ENCODE assay signal across 1 cellular context in the genomic region with DNA sequence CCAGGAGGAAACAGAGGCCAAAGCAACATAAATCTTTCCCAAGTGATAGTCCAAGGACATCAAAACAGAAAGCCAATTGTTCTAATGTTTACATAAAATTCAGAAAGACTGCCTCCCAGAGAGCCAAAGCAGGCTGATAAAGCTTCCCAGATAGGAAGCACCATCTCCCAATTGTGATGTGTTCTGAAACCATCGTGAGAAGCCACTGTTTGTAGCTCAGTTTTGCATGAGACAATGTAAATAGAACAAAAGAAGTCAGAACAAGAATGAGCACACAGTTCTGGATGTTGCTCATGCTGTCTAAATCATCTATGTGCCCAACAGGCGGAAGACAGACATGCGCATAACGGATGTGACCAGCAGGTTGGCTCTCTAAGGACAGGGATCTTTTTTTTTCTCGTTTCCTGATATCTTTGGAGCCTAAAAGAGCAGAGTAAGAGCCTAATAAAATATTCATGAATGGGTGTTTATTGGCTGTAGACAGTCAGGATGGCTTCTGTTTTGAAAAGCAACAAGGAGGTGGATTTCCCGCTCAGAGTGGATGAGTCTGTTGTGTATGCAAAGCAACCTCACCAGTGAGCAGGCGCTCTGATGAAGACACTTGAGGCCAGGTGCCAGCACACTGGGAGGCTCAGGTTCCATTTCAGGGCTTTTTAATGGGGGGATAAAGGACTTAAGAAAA.
A peak's percentile ranks its signal among the peaks of the same experiment; 100 is the strongest.
TF ChIP-seq lines count a peak whose summit lies in the region.

No MANE protein-coding gene starts in this region.

TF ChIP-seq in HepG2, 621 proteins besides CTCF, POLR2A, EP300 and RAD21 (continued from another document and continues in another):
- TF ChIP-seq, protein P1, sequence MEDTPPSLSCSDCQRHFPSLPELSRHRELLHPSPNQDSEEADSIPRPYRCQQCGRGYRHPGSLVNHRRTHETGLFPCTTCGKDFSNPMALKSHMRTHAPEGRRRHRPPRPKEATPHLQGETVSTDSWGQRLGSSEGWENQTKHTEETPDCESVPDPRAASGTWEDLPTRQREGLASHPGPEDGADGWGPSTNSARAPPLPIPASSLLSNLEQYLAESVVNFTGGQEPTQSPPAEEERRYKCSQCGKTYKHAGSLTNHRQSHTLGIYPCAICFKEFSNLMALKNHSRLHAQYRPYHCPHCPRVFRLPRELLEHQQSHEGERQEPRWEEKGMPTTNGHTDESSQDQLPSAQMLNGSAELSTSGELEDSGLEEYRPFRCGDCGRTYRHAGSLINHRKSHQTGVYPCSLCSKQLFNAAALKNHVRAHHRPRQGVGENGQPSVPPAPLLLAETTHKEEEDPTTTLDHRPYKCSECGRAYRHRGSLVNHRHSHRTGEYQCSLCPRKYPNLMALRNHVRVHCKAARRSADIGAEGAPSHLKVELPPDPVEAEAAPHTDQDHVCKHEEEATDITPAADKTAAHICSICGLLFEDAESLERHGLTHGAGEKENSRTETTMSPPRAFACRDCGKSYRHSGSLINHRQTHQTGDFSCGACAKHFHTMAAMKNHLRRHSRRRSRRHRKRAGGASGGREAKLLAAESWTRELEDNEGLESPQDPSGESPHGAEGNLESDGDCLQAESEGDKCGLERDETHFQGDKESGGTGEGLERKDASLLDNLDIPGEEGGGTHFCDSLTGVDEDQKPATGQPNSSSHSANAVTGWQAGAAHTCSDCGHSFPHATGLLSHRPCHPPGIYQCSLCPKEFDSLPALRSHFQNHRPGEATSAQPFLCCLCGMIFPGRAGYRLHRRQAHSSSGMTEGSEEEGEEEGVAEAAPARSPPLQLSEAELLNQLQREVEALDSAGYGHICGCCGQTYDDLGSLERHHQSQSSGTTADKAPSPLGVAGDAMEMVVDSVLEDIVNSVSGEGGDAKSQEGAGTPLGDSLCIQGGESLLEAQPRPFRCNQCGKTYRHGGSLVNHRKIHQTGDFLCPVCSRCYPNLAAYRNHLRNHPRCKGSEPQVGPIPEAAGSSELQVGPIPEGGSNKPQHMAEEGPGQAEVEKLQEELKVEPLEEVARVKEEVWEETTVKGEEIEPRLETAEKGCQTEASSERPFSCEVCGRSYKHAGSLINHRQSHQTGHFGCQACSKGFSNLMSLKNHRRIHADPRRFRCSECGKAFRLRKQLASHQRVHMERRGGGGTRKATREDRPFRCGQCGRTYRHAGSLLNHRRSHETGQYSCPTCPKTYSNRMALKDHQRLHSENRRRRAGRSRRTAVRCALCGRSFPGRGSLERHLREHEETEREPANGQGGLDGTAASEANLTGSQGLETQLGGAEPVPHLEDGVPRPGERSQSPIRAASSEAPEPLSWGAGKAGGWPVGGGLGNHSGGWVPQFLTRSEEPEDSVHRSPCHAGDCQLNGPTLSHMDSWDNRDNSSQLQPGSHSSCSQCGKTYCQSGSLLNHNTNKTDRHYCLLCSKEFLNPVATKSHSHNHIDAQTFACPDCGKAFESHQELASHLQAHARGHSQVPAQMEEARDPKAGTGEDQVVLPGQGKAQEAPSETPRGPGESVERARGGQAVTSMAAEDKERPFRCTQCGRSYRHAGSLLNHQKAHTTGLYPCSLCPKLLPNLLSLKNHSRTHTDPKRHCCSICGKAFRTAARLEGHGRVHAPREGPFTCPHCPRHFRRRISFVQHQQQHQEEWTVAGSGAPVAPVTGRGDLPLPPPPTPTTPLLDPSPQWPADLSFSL (CRISPR knock-in tag; IDR thresholded peaks at IDR 0.05): no peak
- TF ChIP-seq, protein P2, sequence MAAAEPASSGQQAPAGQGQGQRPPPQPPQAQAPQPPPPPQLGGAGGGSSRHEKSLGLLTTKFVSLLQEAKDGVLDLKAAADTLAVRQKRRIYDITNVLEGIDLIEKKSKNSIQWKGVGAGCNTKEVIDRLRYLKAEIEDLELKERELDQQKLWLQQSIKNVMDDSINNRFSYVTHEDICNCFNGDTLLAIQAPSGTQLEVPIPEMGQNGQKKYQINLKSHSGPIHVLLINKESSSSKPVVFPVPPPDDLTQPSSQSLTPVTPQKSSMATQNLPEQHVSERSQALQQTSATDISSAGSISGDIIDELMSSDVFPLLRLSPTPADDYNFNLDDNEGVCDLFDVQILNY (CRISPR knock-in tag; conservative IDR thresholded peaks at IDR 0.05): no peak
- TF ChIP-seq MXD4 (CRISPR knock-in tag; IDR thresholded peaks at IDR 0.05): no peak
- TF ChIP-seq CREM (IDR thresholded peaks at IDR 0.05): peak; percentile 42; the same call in 1 of the 2 replicates
- TF ChIP-seq CREM (CRISPR knock-in tag; IDR thresholded peaks at IDR 0.05): no peak
- TF ChIP-seq SRF (IDR thresholded peaks at IDR 0.05; ENCODE audit: low read depth, low read length): no peak
- no peak for TF ChIP-seq ZNF34 (CRISPR knock-in tag; IDR thresholded peaks at IDR 0.05; ENCODE audit: borderline replicate concordance)
- TF ChIP-seq XRCC5 (optimal IDR thresholded peaks at IDR 0.05; ENCODE audit: low read length): no peak
- TF ChIP-seq, protein P3, sequence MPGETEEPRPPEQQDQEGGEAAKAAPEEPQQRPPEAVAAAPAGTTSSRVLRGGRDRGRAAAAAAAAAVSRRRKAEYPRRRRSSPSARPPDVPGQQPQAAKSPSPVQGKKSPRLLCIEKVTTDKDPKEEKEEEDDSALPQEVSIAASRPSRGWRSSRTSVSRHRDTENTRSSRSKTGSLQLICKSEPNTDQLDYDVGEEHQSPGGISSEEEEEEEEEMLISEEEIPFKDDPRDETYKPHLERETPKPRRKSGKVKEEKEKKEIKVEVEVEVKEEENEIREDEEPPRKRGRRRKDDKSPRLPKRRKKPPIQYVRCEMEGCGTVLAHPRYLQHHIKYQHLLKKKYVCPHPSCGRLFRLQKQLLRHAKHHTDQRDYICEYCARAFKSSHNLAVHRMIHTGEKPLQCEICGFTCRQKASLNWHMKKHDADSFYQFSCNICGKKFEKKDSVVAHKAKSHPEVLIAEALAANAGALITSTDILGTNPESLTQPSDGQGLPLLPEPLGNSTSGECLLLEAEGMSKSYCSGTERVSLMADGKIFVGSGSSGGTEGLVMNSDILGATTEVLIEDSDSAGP (CRISPR knock-in tag; IDR thresholded peaks at IDR 0.05; ENCODE audit: borderline replicate concordance): no peak
- peak; percentile 43; the same call in 1 of the 2 replicates for TF ChIP-seq SIX1 (CRISPR knock-in tag; IDR thresholded peaks at IDR 0.05; ENCODE audit: borderline replicate concordance)
- no peak for TF ChIP-seq ZFP41 (CRISPR knock-in tag; IDR thresholded peaks at IDR 0.05; ENCODE audit: borderline replicate concordance)
- no peak for TF ChIP-seq ZNF788 (CRISPR knock-in tag; IDR thresholded peaks at IDR 0.05; ENCODE audit: borderline replicate concordance)
- no peak for TF ChIP-seq CBX1 (IDR thresholded peaks at IDR 0.05; ENCODE audit: low read depth)
- TF ChIP-seq CENPT (CRISPR knock-in tag; IDR thresholded peaks at IDR 0.05; ENCODE audit: low read depth): no peak
- TF ChIP-seq GZF1 (CRISPR knock-in tag; IDR thresholded peaks at IDR 0.05): no peak
- TF ChIP-seq NFE2L1 (CRISPR knock-in tag; IDR thresholded peaks at IDR 0.05; ENCODE audit: borderline replicate concordance): no peak
- peak; percentile 59 for TF ChIP-seq FOXO1 (CRISPR knock-in tag; IDR thresholded peaks at IDR 0.05)
- TF ChIP-seq PRPF4 (IDR thresholded peaks at IDR 0.05; ENCODE audit: low read depth, low read length, poor library complexity, severe bottlenecking): no peak
- TF ChIP-seq, protein P4, sequence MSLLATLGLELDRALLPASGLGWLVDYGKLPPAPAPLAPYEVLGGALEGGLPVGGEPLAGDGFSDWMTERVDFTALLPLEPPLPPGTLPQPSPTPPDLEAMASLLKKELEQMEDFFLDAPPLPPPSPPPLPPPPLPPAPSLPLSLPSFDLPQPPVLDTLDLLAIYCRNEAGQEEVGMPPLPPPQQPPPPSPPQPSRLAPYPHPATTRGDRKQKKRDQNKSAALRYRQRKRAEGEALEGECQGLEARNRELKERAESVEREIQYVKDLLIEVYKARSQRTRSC (CRISPR knock-in tag; IDR thresholded peaks at IDR 0.05; ENCODE audit: low read depth): no peak
- no peak for TF ChIP-seq MTA3 (CRISPR knock-in tag; IDR thresholded peaks at IDR 0.05)
- TF ChIP-seq MTF1 (CRISPR knock-in tag; IDR thresholded peaks at IDR 0.05): no peak
- no peak for TF ChIP-seq TOPORS (CRISPR knock-in tag; IDR thresholded peaks at IDR 0.05)
- TF ChIP-seq, protein P5, sequence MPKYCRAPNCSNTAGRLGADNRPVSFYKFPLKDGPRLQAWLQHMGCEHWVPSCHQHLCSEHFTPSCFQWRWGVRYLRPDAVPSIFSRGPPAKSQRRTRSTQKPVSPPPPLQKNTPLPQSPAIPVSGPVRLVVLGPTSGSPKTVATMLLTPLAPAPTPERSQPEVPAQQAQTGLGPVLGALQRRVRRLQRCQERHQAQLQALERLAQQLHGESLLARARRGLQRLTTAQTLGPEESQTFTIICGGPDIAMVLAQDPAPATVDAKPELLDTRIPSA (CRISPR knock-in tag; IDR thresholded peaks at IDR 0.05; ENCODE audit: borderline replicate concordance): no peak
- no peak for TF ChIP-seq GABPA (IDR thresholded peaks at IDR 0.05; ENCODE audit: low read depth, low read length)
- TF ChIP-seq GABPA (CRISPR knock-in tag; IDR thresholded peaks at IDR 0.05; ENCODE audit: low read depth): peak; percentile 50
- no peak for TF ChIP-seq ZBTB20 (CRISPR knock-in tag; IDR thresholded peaks at IDR 0.05; ENCODE audit: borderline replicate concordance, low read depth)
- no peak for TF ChIP-seq ZNF136 (CRISPR knock-in tag; IDR thresholded peaks at IDR 0.05; ENCODE audit: low read depth)
- TF ChIP-seq ZNF589 (CRISPR knock-in tag; conservative IDR thresholded peaks at IDR 0.05): no peak
- no peak for TF ChIP-seq ZNF577 (CRISPR knock-in tag; IDR thresholded peaks at IDR 0.05; ENCODE audit: borderline replicate concordance, low read depth)
- TF ChIP-seq TCF7L2 (IDR thresholded peaks at IDR 0.05; ENCODE audit: low read depth, low read length): no peak
- no peak for TF ChIP-seq ZNF776 (CRISPR knock-in tag; IDR thresholded peaks at IDR 0.05)
- TF ChIP-seq, protein P6, sequence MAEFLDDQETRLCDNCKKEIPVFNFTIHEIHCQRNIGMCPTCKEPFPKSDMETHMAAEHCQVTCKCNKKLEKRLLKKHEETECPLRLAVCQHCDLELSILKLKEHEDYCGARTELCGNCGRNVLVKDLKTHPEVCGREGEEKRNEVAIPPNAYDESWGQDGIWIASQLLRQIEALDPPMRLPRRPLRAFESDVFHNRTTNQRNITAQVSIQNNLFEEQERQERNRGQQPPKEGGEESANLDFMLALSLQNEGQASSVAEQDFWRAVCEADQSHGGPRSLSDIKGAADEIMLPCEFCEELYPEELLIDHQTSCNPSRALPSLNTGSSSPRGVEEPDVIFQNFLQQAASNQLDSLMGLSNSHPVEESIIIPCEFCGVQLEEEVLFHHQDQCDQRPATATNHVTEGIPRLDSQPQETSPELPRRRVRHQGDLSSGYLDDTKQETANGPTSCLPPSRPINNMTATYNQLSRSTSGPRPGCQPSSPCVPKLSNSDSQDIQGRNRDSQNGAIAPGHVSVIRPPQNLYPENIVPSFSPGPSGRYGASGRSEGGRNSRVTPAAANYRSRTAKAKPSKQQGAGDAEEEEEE (CRISPR knock-in tag; IDR thresholded peaks at IDR 0.05; ENCODE audit: borderline replicate concordance): no peak
- TF ChIP-seq, protein P7, sequence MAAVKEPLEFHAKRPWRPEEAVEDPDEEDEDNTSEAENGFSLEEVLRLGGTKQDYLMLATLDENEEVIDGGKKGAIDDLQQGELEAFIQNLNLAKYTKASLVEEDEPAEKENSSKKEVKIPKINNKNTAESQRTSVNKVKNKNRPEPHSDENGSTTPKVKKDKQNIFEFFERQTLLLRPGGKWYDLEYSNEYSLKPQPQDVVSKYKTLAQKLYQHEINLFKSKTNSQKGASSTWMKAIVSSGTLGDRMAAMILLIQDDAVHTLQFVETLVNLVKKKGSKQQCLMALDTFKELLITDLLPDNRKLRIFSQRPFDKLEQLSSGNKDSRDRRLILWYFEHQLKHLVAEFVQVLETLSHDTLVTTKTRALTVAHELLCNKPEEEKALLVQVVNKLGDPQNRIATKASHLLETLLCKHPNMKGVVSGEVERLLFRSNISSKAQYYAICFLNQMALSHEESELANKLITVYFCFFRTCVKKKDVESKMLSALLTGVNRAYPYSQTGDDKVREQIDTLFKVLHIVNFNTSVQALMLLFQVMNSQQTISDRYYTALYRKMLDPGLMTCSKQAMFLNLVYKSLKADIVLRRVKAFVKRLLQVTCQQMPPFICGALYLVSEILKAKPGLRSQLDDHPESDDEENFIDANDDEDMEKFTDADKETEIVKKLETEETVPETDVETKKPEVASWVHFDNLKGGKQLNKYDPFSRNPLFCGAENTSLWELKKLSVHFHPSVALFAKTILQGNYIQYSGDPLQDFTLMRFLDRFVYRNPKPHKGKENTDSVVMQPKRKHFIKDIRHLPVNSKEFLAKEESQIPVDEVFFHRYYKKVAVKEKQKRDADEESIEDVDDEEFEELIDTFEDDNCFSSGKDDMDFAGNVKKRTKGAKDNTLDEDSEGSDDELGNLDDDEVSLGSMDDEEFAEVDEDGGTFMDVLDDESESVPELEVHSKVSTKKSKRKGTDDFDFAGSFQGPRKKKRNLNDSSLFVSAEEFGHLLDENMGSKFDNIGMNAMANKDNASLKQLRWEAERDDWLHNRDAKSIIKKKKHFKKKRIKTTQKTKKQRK (IDR thresholded peaks at IDR 0.05; ENCODE audit: low read length): no peak
- no peak for TF ChIP-seq PCBP1 (IDR thresholded peaks at IDR 0.05; ENCODE audit: borderline replicate concordance, low read depth, low read length)
- no peak for TF ChIP-seq ZZZ3 (CRISPR knock-in tag; IDR thresholded peaks at IDR 0.05; ENCODE audit: borderline replicate concordance)
- TF ChIP-seq ZBTB1 (CRISPR knock-in tag; IDR thresholded peaks at IDR 0.05; ENCODE audit: borderline replicate concordance): no peak
- TF ChIP-seq ZNF296 (CRISPR knock-in tag; conservative IDR thresholded peaks at IDR 0.05): no peak
- TF ChIP-seq HMG20B (CRISPR knock-in tag; conservative IDR thresholded peaks at IDR 0.05): no peak
- TF ChIP-seq PAX8 (CRISPR knock-in tag; IDR thresholded peaks at IDR 0.05; ENCODE audit: borderline replicate concordance): no peak
- TF ChIP-seq ASH2L (IDR thresholded peaks at IDR 0.05; ENCODE audit: insufficient read length, low read depth, low read length): peak; percentile 45
- TF ChIP-seq THAP11 (CRISPR knock-in tag; IDR thresholded peaks at IDR 0.05): peak; percentile 70
- peak; percentile 87; the same call in 1 of the 2 replicates for TF ChIP-seq HMG20A (CRISPR knock-in tag; IDR thresholded peaks at IDR 0.05; ENCODE audit: borderline replicate concordance)
- TF ChIP-seq MEF2D (CRISPR knock-in tag; IDR thresholded peaks at IDR 0.05): no peak
